1 cellular context compared by ENCODE assay signal in the genomic region with DNA sequence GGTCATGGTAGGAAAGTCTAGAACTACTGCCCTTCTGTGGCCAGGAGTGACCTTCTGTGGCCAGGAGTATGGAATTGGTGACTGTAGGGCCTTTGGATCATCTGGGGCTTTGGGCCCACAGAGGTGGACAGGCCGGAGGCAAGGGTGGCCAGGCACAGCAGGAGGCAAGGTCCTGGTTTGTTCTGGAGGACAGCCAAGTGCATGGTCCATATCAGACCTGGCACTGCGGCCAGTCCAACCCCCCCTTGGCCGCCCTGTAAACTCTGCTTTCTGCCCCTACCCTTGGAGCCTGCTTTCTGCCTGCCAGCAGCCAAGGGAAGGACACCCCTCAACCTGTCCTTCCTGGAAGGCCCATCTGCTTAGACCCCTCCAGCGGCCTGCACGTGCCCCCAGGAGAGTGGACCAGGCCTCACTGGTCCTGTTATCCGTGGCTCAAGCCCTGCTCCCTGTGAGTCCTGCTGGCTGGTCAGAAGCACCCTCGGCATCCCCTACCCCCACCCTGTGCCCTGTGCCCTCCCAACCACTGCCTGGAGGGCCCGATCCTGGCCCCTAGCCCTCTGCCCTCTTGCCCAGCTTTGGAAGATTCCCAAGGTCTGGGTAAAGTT.
TF ChIP-seq lines count a peak whose summit lies in the region.

No MANE protein-coding gene starts in this region.

TF ChIP-seq in HepG2, 621 proteins besides CTCF, POLR2A, EP300 and RAD21 (continued from another document):
- TF ChIP-seq, protein P1, sequence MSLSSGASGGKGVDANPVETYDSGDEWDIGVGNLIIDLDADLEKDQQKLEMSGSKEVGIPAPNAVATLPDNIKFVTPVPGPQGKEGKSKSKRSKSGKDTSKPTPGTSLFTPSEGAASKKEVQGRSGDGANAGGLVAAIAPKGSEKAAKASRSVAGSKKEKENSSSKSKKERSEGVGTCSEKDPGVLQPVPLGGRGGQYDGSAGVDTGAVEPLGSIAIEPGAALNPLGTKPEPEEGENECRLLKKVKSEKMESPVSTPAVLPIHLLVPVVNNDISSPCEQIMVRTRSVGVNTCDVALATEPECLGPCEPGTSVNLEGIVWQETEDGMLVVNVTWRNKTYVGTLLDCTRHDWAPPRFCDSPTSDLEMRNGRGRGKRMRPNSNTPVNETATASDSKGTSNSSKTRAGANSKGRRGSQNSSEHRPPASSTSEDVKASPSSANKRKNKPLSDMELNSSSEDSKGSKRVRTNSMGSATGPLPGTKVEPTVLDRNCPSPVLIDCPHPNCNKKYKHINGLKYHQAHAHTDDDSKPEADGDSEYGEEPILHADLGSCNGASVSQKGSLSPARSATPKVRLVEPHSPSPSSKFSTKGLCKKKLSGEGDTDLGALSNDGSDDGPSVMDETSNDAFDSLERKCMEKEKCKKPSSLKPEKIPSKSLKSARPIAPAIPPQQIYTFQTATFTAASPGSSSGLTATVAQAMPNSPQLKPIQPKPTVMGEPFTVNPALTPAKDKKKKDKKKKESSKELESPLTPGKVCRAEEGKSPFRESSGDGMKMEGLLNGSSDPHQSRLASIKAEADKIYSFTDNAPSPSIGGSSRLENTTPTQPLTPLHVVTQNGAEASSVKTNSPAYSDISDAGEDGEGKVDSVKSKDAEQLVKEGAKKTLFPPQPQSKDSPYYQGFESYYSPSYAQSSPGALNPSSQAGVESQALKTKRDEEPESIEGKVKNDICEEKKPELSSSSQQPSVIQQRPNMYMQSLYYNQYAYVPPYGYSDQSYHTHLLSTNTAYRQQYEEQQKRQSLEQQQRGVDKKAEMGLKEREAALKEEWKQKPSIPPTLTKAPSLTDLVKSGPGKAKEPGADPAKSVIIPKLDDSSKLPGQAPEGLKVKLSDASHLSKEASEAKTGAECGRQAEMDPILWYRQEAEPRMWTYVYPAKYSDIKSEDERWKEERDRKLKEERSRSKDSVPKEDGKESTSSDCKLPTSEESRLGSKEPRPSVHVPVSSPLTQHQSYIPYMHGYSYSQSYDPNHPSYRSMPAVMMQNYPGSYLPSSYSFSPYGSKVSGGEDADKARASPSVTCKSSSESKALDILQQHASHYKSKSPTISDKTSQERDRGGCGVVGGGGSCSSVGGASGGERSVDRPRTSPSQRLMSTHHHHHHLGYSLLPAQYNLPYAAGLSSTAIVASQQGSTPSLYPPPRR (CRISPR knock-in tag; IDR thresholded peaks at IDR 0.05; ENCODE audit: borderline replicate concordance), result peak; percentile 45; the same call in 1 of the 2 replicates
- TF ChIP-seq, protein P2, sequence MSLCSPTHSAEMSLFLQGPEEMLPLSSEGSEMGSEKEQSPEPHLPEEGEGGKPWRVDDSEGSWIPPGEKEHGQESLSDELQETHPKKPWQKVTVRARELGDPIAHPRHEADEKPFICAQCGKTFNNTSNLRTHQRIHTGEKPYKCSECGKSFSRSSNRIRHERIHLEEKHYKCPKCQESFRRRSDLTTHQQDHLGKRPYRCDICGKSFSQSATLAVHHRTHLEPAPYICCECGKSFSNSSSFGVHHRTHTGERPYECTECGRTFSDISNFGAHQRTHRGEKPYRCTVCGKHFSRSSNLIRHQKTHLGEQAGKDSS (CRISPR knock-in tag; IDR thresholded peaks at IDR 0.05; ENCODE audit: borderline replicate concordance, low read depth), result 0 out of 2 replicates have a peak, but pooled peaks have one; percentile 44
- no peak for TF ChIP-seq ZNF562 (CRISPR knock-in tag; IDR thresholded peaks at IDR 0.05; ENCODE audit: borderline replicate concordance)
- TF ChIP-seq IRF1 (CRISPR knock-in tag; IDR thresholded peaks at IDR 0.05; ENCODE audit: low read depth), result 0 out of 2 replicates have a peak, but pooled peaks have one; percentile 60
- peak; percentile 62 for TF ChIP-seq RXRA (CRISPR knock-in tag; IDR thresholded peaks at IDR 0.05)
- TF ChIP-seq HNF4A (CRISPR knock-in tag; IDR thresholded peaks at IDR 0.05), result peak; percentile 85
- TF ChIP-seq KAT8 (CRISPR knock-in tag; IDR thresholded peaks at IDR 0.05), result peak; percentile 45
- TF ChIP-seq FLYWCH1 (CRISPR knock-in tag; IDR thresholded peaks at IDR 0.05), result no peak
- TF ChIP-seq ZNF605 (CRISPR knock-in tag; IDR thresholded peaks at IDR 0.05), result peak; percentile 42; the same call in 1 of the 2 replicates
- TF ChIP-seq ZNF687 (CRISPR knock-in tag; IDR thresholded peaks at IDR 0.05), result peak; percentile 90
- TF ChIP-seq ZNF337 (CRISPR knock-in tag; IDR thresholded peaks at IDR 0.05; ENCODE audit: borderline replicate concordance, low read depth), result no peak
- TF ChIP-seq TP53 (CRISPR knock-in tag; conservative IDR thresholded peaks at IDR 0.05), result no peak
- TF ChIP-seq CENPT (CRISPR knock-in tag; IDR thresholded peaks at IDR 0.05; ENCODE audit: low read depth), result no peak
- TF ChIP-seq ZNF839 (CRISPR knock-in tag; IDR thresholded peaks at IDR 0.05; ENCODE audit: borderline replicate concordance), result no peak
- TF ChIP-seq FOSL2 (CRISPR knock-in tag; IDR thresholded peaks at IDR 0.05), result no peak
- TF ChIP-seq, protein P3, sequence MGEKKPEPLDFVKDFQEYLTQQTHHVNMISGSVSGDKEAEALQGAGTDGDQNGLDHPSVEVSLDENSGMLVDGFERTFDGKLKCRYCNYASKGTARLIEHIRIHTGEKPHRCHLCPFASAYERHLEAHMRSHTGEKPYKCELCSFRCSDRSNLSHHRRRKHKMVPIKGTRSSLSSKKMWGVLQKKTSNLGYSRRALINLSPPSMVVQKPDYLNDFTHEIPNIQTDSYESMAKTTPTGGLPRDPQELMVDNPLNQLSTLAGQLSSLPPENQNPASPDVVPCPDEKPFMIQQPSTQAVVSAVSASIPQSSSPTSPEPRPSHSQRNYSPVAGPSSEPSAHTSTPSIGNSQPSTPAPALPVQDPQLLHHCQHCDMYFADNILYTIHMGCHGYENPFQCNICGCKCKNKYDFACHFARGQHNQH (CRISPR knock-in tag; IDR thresholded peaks at IDR 0.05), result no peak
- TF ChIP-seq ZNF44 (CRISPR knock-in tag; IDR thresholded peaks at IDR 0.05), result no peak
- TF ChIP-seq ZNF34 (CRISPR knock-in tag; IDR thresholded peaks at IDR 0.05; ENCODE audit: borderline replicate concordance), result no peak
- no peak for TF ChIP-seq ELF3 (CRISPR knock-in tag; IDR thresholded peaks at IDR 0.05)
- peak; percentile 78; the same call in 1 of the 2 replicates for TF ChIP-seq ZMYM2 (CRISPR knock-in tag; IDR thresholded peaks at IDR 0.05)
- TF ChIP-seq ZNF235 (CRISPR knock-in tag; IDR thresholded peaks at IDR 0.05; ENCODE audit: borderline replicate concordance), result peak; percentile 62; the same call in 1 of the 2 replicates
